In the genomic region with DNA sequence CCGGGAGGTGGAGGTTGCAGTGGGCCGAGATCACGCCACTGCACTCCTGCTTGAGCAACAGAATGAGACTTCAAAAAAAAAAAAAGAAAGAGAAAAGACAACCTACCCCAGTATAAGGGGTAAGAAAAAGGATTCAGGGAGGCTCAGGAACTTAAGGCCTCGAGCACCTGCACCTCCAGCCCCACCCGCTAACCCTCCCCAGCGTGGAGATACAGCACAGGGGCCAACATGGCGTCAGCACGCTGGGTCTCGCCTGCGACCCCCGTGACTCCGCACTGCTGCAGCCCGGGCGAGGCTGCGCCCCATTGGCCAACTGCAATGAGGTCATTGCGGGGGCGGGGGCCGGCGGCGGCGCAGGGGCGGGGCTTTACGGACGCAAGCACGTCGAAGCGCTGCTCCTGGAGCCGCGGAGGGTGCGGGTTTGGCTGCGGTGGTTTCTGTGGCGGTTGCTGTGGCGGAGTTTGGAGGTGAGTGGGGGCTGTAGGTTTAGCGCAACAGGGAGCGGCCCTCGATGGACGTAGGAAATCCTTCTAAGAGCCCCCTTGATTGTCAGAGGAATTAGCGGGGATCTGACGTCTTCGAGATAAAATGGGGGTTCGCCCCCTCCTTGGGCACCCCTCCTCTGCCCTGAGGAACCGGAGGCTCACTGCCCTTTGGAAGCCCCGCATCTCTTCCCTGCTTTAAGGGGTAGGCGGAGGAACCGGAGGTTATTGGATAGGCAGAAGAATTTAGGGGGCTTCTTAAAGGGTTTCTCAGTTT, we compare ENCODE assay signal across 8 cellular contexts. TPM values are rescaled to one million over a fixed set of nuclear protein-coding genes. Genes with fewer than 3 reads are reported as not detected.
DNase-seq lines count a peak whose midpoint lies in the region; ATAC-seq and TF ChIP-seq lines count a peak whose summit lies in the region.

A gene (plus strand): TSS at position 382 of the 759 bp plus-strand sequence. CDS start 2,017 bp downstream, outside the sequence.

- peak within 1 kb of the TSS; percentile 94 for H3K27ac Mint-ChIP-seq in activated T-helper 17 cell treated with anti-CD3 and anti-CD28 coated beads, Interleukin-2, amount 50 U/mL, for 72 hours
- H3K27ac Mint-ChIP-seq in naive thymus-derived CD4-positive, alpha-beta T cell: peak within 1 kb of the TSS; percentile 68 to 95 (median 92)
- H3K27ac Mint-ChIP-seq in stimulated activated memory B cell treated with anti-CD40 and anti-IgM and Interleukin-4, amounts not matched to agents 10 μg/mL and 1 μg/mL and 100 μg/mL, for 72 hours: peak within 1 kb of the TSS; percentile 90

- no peaks in the 10 kb centered on the region for H3K27me3 Mint-ChIP-seq in activated T-helper 17 cell treated with anti-CD3 and anti-CD28 coated beads, Interleukin-2, amount 50 U/mL, for 72 hours
- peaks cover 0 to 27% (median 0%) of the 10 kb centered on the region in 5 donors for H3K27me3 Mint-ChIP-seq in naive thymus-derived CD4-positive, alpha-beta T cell
- H3K27me3 Mint-ChIP-seq in stimulated activated memory B cell treated with anti-CD40 and anti-IgM and Interleukin-4, amounts not matched to agents 10 μg/mL and 1 μg/mL and 100 μg/mL, for 72 hours: no peaks in the 10 kb centered on the region

- H3K27ac ChIP-seq in naive thymus-derived CD4-positive, alpha-beta T cell (ENCODE audit: low read depth, low read length): peak within 1 kb of the TSS; percentile 66

- CTCF ChIA-PET in naive thymus-derived CD4-positive, alpha-beta T cell (lab: Charles Lee): no interaction called here

- H3K9me3 Mint-ChIP-seq in activated T-helper 17 cell treated with anti-CD3 and anti-CD28 coated beads, Interleukin-2, amount 50 U/mL, for 72 hours: no peaks in the 10 kb centered on the region
- peaks cover 0 to 2% (median 0%) of the 10 kb centered on the region in 11 donors for H3K9me3 Mint-ChIP-seq in naive thymus-derived CD4-positive, alpha-beta T cell
- H3K9me3 Mint-ChIP-seq in stimulated activated memory B cell treated with anti-CD40 and anti-IgM and Interleukin-4, amounts not matched to agents 10 μg/mL and 1 μg/mL and 100 μg/mL, for 72 hours: peaks cover 3% of the 10 kb centered on the region

- H3K4me3 ChIP-seq in Jurkat, Clone E6-1 (ENCODE audit: low read length): peak within 1 kb of the TSS; percentile 60
- peak within 1 kb of the TSS; percentile 95 for H3K4me3 ChIP-seq in fibroblast of mammary gland (ENCODE audit: control insufficient read depth, low read depth, low read length)
- H3K4me3 ChIP-seq in naive thymus-derived CD4-positive, alpha-beta T cell (ENCODE audit: low read length): peak within 1 kb of the TSS; percentile 86

- H3K4me3 Mint-ChIP-seq in activated T-helper 17 cell treated with anti-CD3 and anti-CD28 coated beads, Interleukin-2, amount 50 U/mL, for 72 hours: peak within 1 kb of the TSS; percentile 97
- H3K4me3 Mint-ChIP-seq in naive thymus-derived CD4-positive, alpha-beta T cell: peak within 1 kb of the TSS; percentile 88 to 97 (median 92)
- H3K4me3 Mint-ChIP-seq in stimulated activated memory B cell treated with anti-CD40 and anti-IgM and Interleukin-4, amounts not matched to agents 10 μg/mL and 1 μg/mL and 100 μg/mL, for 72 hours: peak within 1 kb of the TSS; percentile 95

- intact Hi-C loops in naive thymus-derived CD4-positive, alpha-beta T cell (cut with micrococcal nuclease): loop anchor here (1.0 to 5.0 kb wide), 7 partner anchors 20 to 276 kb away; a partner anchor contains a TSS

- H3K9me3 ChIP-seq in naive thymus-derived CD4-positive, alpha-beta T cell (ENCODE audit: control insufficient read depth in 2 of 3, low read length in 3 of 3): no peaks in the 10 kb centered on the region

- no peak for TF ChIP-seq CTCF in fibroblast of mammary gland (conservative IDR thresholded peaks at IDR 0.05; ENCODE audit: control insufficient read depth, insufficient read depth, low read depth, low read length)

- peaks cover 36 to 39% of the 10 kb centered on the region in 2 donors for H3K4me1 ChIP-seq in naive thymus-derived CD4-positive, alpha-beta T cell (ENCODE audit: control insufficient read depth in 2 of 2, insufficient read depth in 2 of 2, low read length in 2 of 2)

- peaks cover 21% of the 10 kb centered on the region for H3K36me3 Mint-ChIP-seq in activated T-helper 17 cell treated with anti-CD3 and anti-CD28 coated beads, Interleukin-2, amount 50 U/mL, for 72 hours (ENCODE audit: low read depth)
- peaks cover 0 to 14% (median 9%) of the 10 kb centered on the region in 5 donors for H3K36me3 Mint-ChIP-seq in naive thymus-derived CD4-positive, alpha-beta T cell
- H3K36me3 Mint-ChIP-seq in stimulated activated memory B cell treated with anti-CD40 and anti-IgM and Interleukin-4, amounts not matched to agents 10 μg/mL and 1 μg/mL and 100 μg/mL, for 72 hours: peaks cover 9% of the 10 kb centered on the region

- ATAC-seq in GM21515 (IDR thresholded peaks at IDR 0.05; ENCODE audit: unreplicated experiment): peak; percentile 63
- peak; percentile 95 for ATAC-seq in activated T-helper 17 cell treated with anti-CD3 and anti-CD28 coated beads, Interleukin-2, amount 50 U/mL, for 72 hours (replicated peaks)
- ATAC-seq in naive thymus-derived CD4-positive, alpha-beta T cell: peak; percentile 93
- peak; percentile 95 for ATAC-seq in stimulated activated memory B cell treated with anti-CD40 and anti-IgM and Interleukin-4, amounts not matched to agents 10 μg/mL and 1 μg/mL and 100 μg/mL, for 72 hours

- no peaks in the 10 kb centered on the region for H3K27me3 ChIP-seq in naive thymus-derived CD4-positive, alpha-beta T cell (ENCODE audit: control insufficient read depth in 2 of 2, insufficient read depth in 2 of 2, low read length in 2 of 2)

- peaks cover 31% of the 10 kb centered on the region for H3K4me1 Mint-ChIP-seq in activated T-helper 17 cell treated with anti-CD3 and anti-CD28 coated beads, Interleukin-2, amount 50 U/mL, for 72 hours
- peaks cover 29 to 47% (median 40%) of the 10 kb centered on the region in 7 donors for H3K4me1 Mint-ChIP-seq in naive thymus-derived CD4-positive, alpha-beta T cell
- peaks cover 64% of the 10 kb centered on the region for H3K4me1 Mint-ChIP-seq in stimulated activated memory B cell treated with anti-CD40 and anti-IgM and Interleukin-4, amounts not matched to agents 10 μg/mL and 1 μg/mL and 100 μg/mL, for 72 hours

- DNase-seq in COR-L47 (lab: John Stamatoyannopoulos, UW): peak; percentile 93
- peak; percentile 84 for DNase-seq in Jurkat, Clone E6-1 (ENCODE audit: low read depth, low spot score)
- DNase-seq in RPMI7951 (ENCODE audit: low read depth): peak; percentile 75
- DNase-seq in fibroblast of mammary gland (ENCODE audit: low read depth): peak; percentile 81
- peak; percentile 72 to 91 (median 83) for DNase-seq in naive thymus-derived CD4-positive, alpha-beta T cell

- POLR2A ChIA-PET in naive thymus-derived CD4-positive, alpha-beta T cell (lab: Charles Lee): interaction anchor here (0.7 to 1.3 kb wide), 2 partner anchors 150 to 567 kb away, joined by 3 to 5 read pairs; no protein-coding TSS in a partner anchor

- no peaks in the 10 kb centered on the region for H3K36me3 ChIP-seq in naive thymus-derived CD4-positive, alpha-beta T cell (ENCODE audit: control insufficient read depth in 2 of 3, insufficient read depth in 3 of 3, low read length in 3 of 3)

RNA-seq across cellular contexts. Expression of the gene that starts here (rescaled TPM):
- polyA plus RNA-seq in Jurkat, Clone E6-1 (2012; ENCODE audit: insufficient read depth, insufficient read length): 10.6 TPM
- total RNA-seq in RPMI7951 (2014; rRNA removed; shearing (Covaris generic)): 10.4 and 13.9 TPM in 2 replicates
- 10 to 100 TPM; 14.6 to 44.3 TPM for total RNA-seq in activated T-helper 17 cell treated with anti-CD3 and anti-CD28 coated beads, Interleukin-2, amount 50 U/mL, for 72 hours
- 10 to 100 TPM; 16.1 to 74.8 (median 17.9) TPM for total RNA-seq in naive thymus-derived CD4-positive, alpha-beta T cell
- 10 to 100 TPM; 10.7 to 16.8 TPM for polyA plus RNA-seq in naive thymus-derived CD4-positive, alpha-beta T cell

Comparison
In these comparisons a context has a peak if more than half of its experiments do, and no peak if none do; other contexts are left out.
1. Peak in every context shown above with its lines: DNase-seq, ATAC-seq, H3K4me3 ChIP-seq and H3K27ac ChIP-seq.